In the genomic region with DNA sequence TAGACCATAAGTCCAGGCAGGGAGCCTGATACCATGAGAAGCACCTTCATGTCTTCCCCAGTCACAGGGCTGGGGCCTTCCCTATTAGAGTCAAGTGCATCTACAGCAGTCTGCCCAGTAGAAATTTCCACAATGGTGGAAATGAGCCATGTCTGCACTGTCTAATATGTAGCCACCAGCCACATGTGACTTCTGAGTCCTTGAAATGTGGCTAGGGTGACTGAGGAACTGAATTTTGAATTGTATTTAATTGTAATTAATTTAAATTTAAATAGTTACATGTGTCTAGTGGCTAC, we compare ENCODE assay signal across 17 cellular contexts.
"Had no signal": no experiment of that assay in that cellular context is flagged by ENCODE, and none has a peak within 500 bp of the region (broad histone marks: within the 10 kb centered on the region; RNA-seq: fewer than 3 reads in every experiment).

No MANE protein-coding gene starts in this region.

- H3K27me3 ChIP-seq: brain microvascular endothelial cell, left lung had no signal

- H3K79me2 ChIP-seq: parathyroid adenoma had no signal

- H2AFZ ChIP-seq: parathyroid adenoma had no signal

- H3K4me3 ChIP-seq: esophagus muscularis mucosa, left lung, thoracic aorta had no signal

- H3K27me3 Mint-ChIP-seq: activated naive CD8-positive, alpha-beta T cell treated with anti-CD3 and anti-CD28 coated beads, Interleukin-2, amount 10 ng/mL, durations not matched to agents 7 days and 5 days; central memory CD8-positive, alpha-beta T cell had no signal

- H3K27ac Mint-ChIP-seq: activated naive CD8-positive, alpha-beta T cell treated with anti-CD3 and anti-CD28 coated beads, Interleukin-2, amount 10 ng/mL, durations not matched to agents 7 days and 5 days; naive B cell had no signal

- H3K9ac ChIP-seq: parathyroid adenoma, SK-N-SH had no signal

- H3K27ac ChIP-seq: brain microvascular endothelial cell, esophagus muscularis mucosa, left lung, parathyroid adenoma, thoracic aorta, VCaP had no signal

- H3K36me3 ChIP-seq: brain microvascular endothelial cell, esophagus muscularis mucosa, left lung, thoracic aorta had no signal

- DNase-seq: activated naive CD8-positive, alpha-beta T cell treated with anti-CD3 and anti-CD28 coated beads, Interleukin-2, amount 10 ng/mL, durations not matched to agents 7 days and 5 days; activated T-cell treated with anti-CD3 and anti-CD28 coated beads, Interleukin-2, amount 50 U/mL, for 4 hours; cortex of kidney; effector CD4-positive, alpha-beta T cell; kidney; left lung; mammary epithelial cell; naive B cell; SK-N-SH; stimulated activated CD4-positive, alpha-beta T cell treated with anti-CD3 and anti-CD28 coated beads, Interleukin-12 subunit alpha, Interleukin-12 subunit beta, amount 100 ng/mL, for 4 hours; stimulated activated CD4-positive, alpha-beta T cell treated with anti-CD3 and anti-CD28 coated beads, Interleukin-4, amount 100 ng/mL, for 1 hour had no signal

- H3K36me3 Mint-ChIP-seq: activated naive CD8-positive, alpha-beta T cell treated with anti-CD3 and anti-CD28 coated beads, Interleukin-2, amount 10 ng/mL, durations not matched to agents 7 days and 5 days; naive B cell had no signal

- H3K9me3 Mint-ChIP-seq: activated naive CD8-positive, alpha-beta T cell treated with anti-CD3 and anti-CD28 coated beads, Interleukin-2, amount 10 ng/mL, durations not matched to agents 7 days and 5 days; activated T-cell treated with anti-CD3 and anti-CD28 coated beads, Interleukin-2, amount 50 U/mL, for 4 hours; central memory CD8-positive, alpha-beta T cell; naive B cell had no signal

- H3K4me1 ChIP-seq: parathyroid adenoma had no signal

- H3K4me3 Mint-ChIP-seq: activated naive CD8-positive, alpha-beta T cell treated with anti-CD3 and anti-CD28 coated beads, Interleukin-2, amount 10 ng/mL, durations not matched to agents 7 days and 5 days; central memory CD8-positive, alpha-beta T cell; naive B cell had no signal

- H3K9me3 ChIP-seq: esophagus muscularis mucosa, left lung, SK-N-SH, thoracic aorta had no signal
